Comparison of ENCODE assay signal across 8 cellular contexts in genomic region chr6:98816799-98817198, GRCh38. TPM values are rescaled to one million over a fixed set of nuclear protein-coding genes. Genes with fewer than 3 reads are reported as not detected.
"Had no signal": no experiment of that assay in that cellular context is flagged by ENCODE, and none has a peak within 500 bp of the region (broad histone marks: within the 10 kb centered on the region; RNA-seq: fewer than 3 reads in every experiment).

No MANE protein-coding gene starts in this region.

- H3K4me3 ChIP-seq: K562 had no signal

- H3K27ac ChIP-seq: HL-60 had no signal

- FAIRE-seq: HepG2, K562 had no signal

- DNase-seq: IMR-90, KBM-7, KG1 had no signal

RNA-seq across cellular contexts. Expression of gene POU3F2, which starts 17.6 kb away (rescaled TPM):
- total RNA-seq: HepG2, HT-29, IMR-90 had no signal
- polyA plus RNA-seq: HepG2, IgD-negative memory B cell, IMR-90 had no signal
